Comparison of ENCODE assay signal across 8 cellular contexts in the genomic region with DNA sequence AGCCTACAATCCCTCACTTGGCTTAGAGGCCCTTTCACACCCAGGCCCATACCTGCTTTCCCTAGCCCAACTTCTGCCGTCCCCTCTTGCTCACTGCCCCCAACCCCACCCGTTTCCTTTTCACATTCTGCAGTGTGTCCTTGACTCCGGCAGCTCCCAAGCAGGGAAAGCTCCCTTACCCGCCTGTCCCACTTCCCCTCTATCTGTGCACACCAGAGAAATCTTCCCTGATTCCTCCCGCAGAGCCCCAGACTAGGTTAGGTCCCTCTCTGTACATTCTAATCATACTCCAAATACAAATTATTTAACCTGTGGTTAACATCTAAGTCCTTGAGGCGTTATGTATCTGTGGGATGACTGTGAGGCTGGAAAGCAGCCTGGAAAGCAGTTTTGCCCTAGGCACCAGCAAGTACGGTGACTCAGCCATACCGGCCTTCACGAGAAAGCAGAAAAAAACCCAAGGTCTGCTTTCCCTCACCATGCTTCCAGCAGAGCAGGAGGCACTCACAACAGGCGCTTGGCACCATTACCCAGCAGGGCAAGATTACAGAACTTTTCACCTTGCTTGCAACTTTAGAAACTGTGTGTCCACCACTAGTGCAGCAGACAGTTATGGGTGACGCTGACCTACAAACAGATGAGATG. TPM values are rescaled to one million over a fixed set of nuclear protein-coding genes. Genes with fewer than 3 reads are reported as not detected.
DNase-seq lines count a peak whose midpoint lies in the region; ATAC-seq and FAIRE-seq lines count a peak whose summit lies in the region.

No MANE protein-coding gene starts in this region.

- no peak overlapping the region for H3K18ac ChIP-seq in mesendoderm (ENCODE audit: low read length)

- no peak overlapping the region for H2BK120ac ChIP-seq in mesendoderm (ENCODE audit: low read depth, low read length)

- no peaks in the 10 kb centered on the region for H3K36me3 ChIP-seq in mesendoderm (ENCODE audit: control insufficient read depth, insufficient read depth, low read length)

- no peak overlapping the region for H2AK5ac ChIP-seq in mesendoderm (ENCODE audit: low read length)

- H3K23ac ChIP-seq in mesendoderm (ENCODE audit: low read length) = no peak overlapping the region

- peaks cover 24% of the 10 kb centered on the region for H3K79me1 ChIP-seq in mesendoderm (ENCODE audit: low read length)

- no CpG with 5 or more reads among the region's 11 CpGs for WGBS in mesendoderm (ENCODE audit: extremely low coverage, insufficient coverage, low lambda C conversion rate)

- H3K27me3 ChIP-seq in mesendoderm (ENCODE audit: insufficient read depth, low read length, poor library complexity) = no peaks in the 10 kb centered on the region

- no peak overlapping the region for H4K8ac ChIP-seq in mesendoderm (ENCODE audit: low read depth, low read length)

- peak overlapping the region; percentile 1 for H3K56ac ChIP-seq in mesendoderm (ENCODE audit: low read length)

- H4K5ac ChIP-seq in mesendoderm (ENCODE audit: low read length) = no peak overlapping the region

- no peak overlapping the region for H3K4me3 ChIP-seq in mesendoderm (ENCODE audit: low read length)

- DNase-seq in AG08395 (ENCODE audit: low spot score) (peak; percentile 95), HTR-8/SVneo (ENCODE audit: insufficient read length, low spot score) (peak; percentile 79), cerebellum (ENCODE audit: low spot score) (peak; percentile 62), mesendoderm (peak; percentile 91), NAMALWA (ENCODE audit: low spot score) (no peak), NCI-H1048 (lab: John Stamatoyannopoulos, UW) (no peak), NCI-H345 (lab: John Stamatoyannopoulos, UW) (no peak)

- peaks cover 69% of the 10 kb centered on the region for H3K79me2 ChIP-seq in mesendoderm (ENCODE audit: control insufficient read depth, insufficient read depth, low read length)

- peaks cover 11% of the 10 kb centered on the region for H3K4me1 ChIP-seq in mesendoderm (ENCODE audit: control insufficient read depth, low read depth, low read length)

- no peak for ATAC-seq in GM21717 (IDR thresholded peaks at IDR 0.05; ENCODE audit: unreplicated experiment)

- peak overlapping the region; percentile 47 for H3K27ac ChIP-seq in mesendoderm (ENCODE audit: low read depth, low read length)

- peak; percentile 80 for FAIRE-seq in HTR-8/SVneo (lab: Jason Lieb, UNC)

- no peak overlapping the region for H2BK5ac ChIP-seq in mesendoderm (ENCODE audit: low read length)

- H3K4ac ChIP-seq in mesendoderm (ENCODE audit: low read depth, low read length) = no peak overlapping the region

- H3K4me2 ChIP-seq in mesendoderm (ENCODE audit: low read length) = no peak overlapping the region

- no peak overlapping the region for H3K9ac ChIP-seq in mesendoderm (ENCODE audit: low read length)

- H2BK15ac ChIP-seq in mesendoderm (replicated peaks; ENCODE audit: low read depth) = no peak overlapping the region

RNA-seq across cellular contexts. Expression of a gene that starts 22.3 kb away (rescaled TPM):
- 50.4 TPM for total RNA-seq in cerebellum
- 130 TPM for polyA plus RNA-seq in mesendoderm (2013, experiment 1 of 2)
- 128 TPM for polyA plus RNA-seq in mesendoderm (2013, experiment 2 of 2)

Comparison
In these comparisons a context has a peak if more than half of its experiments do, and no peak if none do; other contexts are left out.
1. DNase-seq: peak in AG08395 (single experiment), HTR-8/SVneo (single experiment), cerebellum (single experiment) and mesendoderm (single experiment); none in NAMALWA (single experiment), NCI-H1048 (single experiment) and NCI-H345 (single experiment).